8 cellular contexts compared by ENCODE assay signal in the genomic region with DNA sequence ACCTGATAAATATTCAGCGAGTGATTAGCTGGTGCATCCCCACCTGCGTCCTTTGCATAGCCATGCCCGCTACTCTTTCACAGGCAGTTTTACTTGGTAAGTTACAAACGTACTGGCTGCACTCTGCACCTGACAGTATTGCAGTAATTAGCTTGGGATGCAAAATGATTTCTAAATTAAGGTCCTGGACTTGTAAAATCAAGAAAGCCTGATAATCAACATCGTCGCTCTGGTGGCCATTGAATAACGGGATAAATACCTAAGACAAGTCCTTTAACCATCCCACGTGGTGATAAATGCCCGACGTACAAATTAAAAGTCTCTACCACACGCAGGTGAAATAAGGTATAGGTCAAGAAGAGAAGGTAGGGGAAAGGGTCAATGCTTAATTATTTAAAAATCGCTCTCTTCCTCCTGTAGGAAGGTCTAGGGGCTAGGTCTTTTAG. TPM values are rescaled to one million over a fixed set of nuclear protein-coding genes. Genes with fewer than 3 reads are reported as not detected.
DNase-seq lines count a peak whose midpoint lies in the region; ATAC-seq and TF ChIP-seq lines count a peak whose summit lies in the region.

No MANE protein-coding gene starts in this region.

- DNase-seq in heart right ventricle (no peak), left ventricle myocardium superior (no peak), brain microvascular endothelial cell (no peak), mesendoderm (no peak), aorta (no peak), GM19238 (ENCODE audit: insufficient read length, low spot score) (no peak), GM10266 (ENCODE audit: extremely low spot score) (no peak)

- no peak overlapping the region for H3K9ac ChIP-seq in mesendoderm (ENCODE audit: low read length)

- TF ChIP-seq CTCF in heart right ventricle (IDR thresholded peaks at IDR 0.05), result no peak
- TF ChIP-seq CTCF in brain microvascular endothelial cell (IDR thresholded peaks at IDR 0.05; ENCODE audit: low read depth, low read length, missing control alignments), result no peak
- TF ChIP-seq CTCF in GM10266 (IDR thresholded peaks at IDR 0.05; ENCODE audit: control insufficient read depth, insufficient read depth, low read depth, missing control alignments), result no peak

- no peaks in the 10 kb centered on the region for H3K79me1 ChIP-seq in mesendoderm (ENCODE audit: low read length)

- no peak overlapping the region for H2BK120ac ChIP-seq in mesendoderm (ENCODE audit: low read depth, low read length)

- H3K27me3 ChIP-seq in heart right ventricle (peaks cover 0 to 22% (median 0%) of the 10 kb centered on the region in 7 donors), brain microvascular endothelial cell (replicated peaks) (no peaks in the 10 kb centered on the region), mesendoderm (ENCODE audit: insufficient read depth, low read length, poor library complexity) (peaks cover 12% of the 10 kb centered on the region), aorta (ENCODE audit: control insufficient read depth in 1 of 2, insufficient read depth in 2 of 2, low read length in 1 of 2) (no peaks in the 10 kb centered on the region)

- H4K8ac ChIP-seq in mesendoderm (ENCODE audit: low read depth, low read length), result no peak overlapping the region

- H3K56ac ChIP-seq in mesendoderm (ENCODE audit: low read length), result no peak overlapping the region

- H3K23ac ChIP-seq in mesendoderm (ENCODE audit: low read length), result no peak overlapping the region

- no peak overlapping the region for H3K4ac ChIP-seq in mesendoderm (ENCODE audit: low read depth, low read length)

- no peak overlapping the region for H2BK15ac ChIP-seq in mesendoderm (replicated peaks; ENCODE audit: low read depth)

- peak overlapping the region; percentile 70 for H3K4me2 ChIP-seq in mesendoderm (ENCODE audit: low read length)

- H3K79me2 ChIP-seq in mesendoderm (ENCODE audit: control insufficient read depth, insufficient read depth, low read length), result no peaks in the 10 kb centered on the region

- no peak overlapping the region for H4K5ac ChIP-seq in mesendoderm (ENCODE audit: low read length)

- in situ Hi-C loops in brain microvascular endothelial cell (cut with HindIII; ENCODE audit: low pct_ligation_motif_present, low sequenced_read_pairs), result no loop called here

- intact Hi-C loops in heart right ventricle (cut with DNase I) (loop anchor here in 2 of 10 donors (5.0 to 10.0 kb wide), 2 partner anchors 241 to 263 kb away; no protein-coding TSS in a partner anchor), left ventricle myocardium superior (cut with micrococcal nuclease) (no loop called here), aorta (cut with DNase I) (loop anchor here in 1 of 2 donors (5.0 kb wide), 1 partner anchor 34 kb away; no protein-coding TSS in a partner anchor)

- no peak overlapping the region for H2AK5ac ChIP-seq in mesendoderm (ENCODE audit: low read length)

- H3K36me3 ChIP-seq in heart right ventricle (no peaks in the 10 kb centered on the region), brain microvascular endothelial cell (replicated peaks) (no peaks in the 10 kb centered on the region), mesendoderm (ENCODE audit: control insufficient read depth, insufficient read depth, low read length) (no peaks in the 10 kb centered on the region), aorta (ENCODE audit: control insufficient read depth in 1 of 2, insufficient read depth in 2 of 2, low read length in 1 of 2) (no peaks in the 10 kb centered on the region)

- H3K27ac ChIP-seq in heart right ventricle, result peak overlapping the region in 7 of 10 donors; percentile 65 to 84 (median 72)
- no peak overlapping the region for H3K27ac ChIP-seq in brain microvascular endothelial cell
- H3K27ac ChIP-seq in mesendoderm (ENCODE audit: low read depth, low read length), result no peak overlapping the region
- no peak overlapping the region for H3K27ac ChIP-seq in aorta (ENCODE audit: low read depth in 1 of 2, low read length in 2 of 2)

- ATAC-seq in heart right ventricle (no peak), left ventricle myocardium superior (no peak), aorta (ENCODE audit: low FRiP score) (no peak), HG03460 (IDR thresholded peaks at IDR 0.05; ENCODE audit: unreplicated experiment) (no peak)

- H3K4me1 ChIP-seq in heart right ventricle (peaks cover 0 to 40% (median 17%) of the 10 kb centered on the region in 9 donors), mesendoderm (ENCODE audit: control insufficient read depth, low read depth, low read length) (peaks cover 3% of the 10 kb centered on the region), aorta (ENCODE audit: control insufficient read depth in 1 of 2, insufficient read depth in 2 of 2, low read length in 2 of 2) (no peaks in the 10 kb centered on the region)

- H2BK5ac ChIP-seq in mesendoderm (ENCODE audit: low read length), result no peak overlapping the region

- H3K9me3 ChIP-seq in heart right ventricle (no peaks in the 10 kb centered on the region), aorta (ENCODE audit: control insufficient read depth, low read length) (no peaks in the 10 kb centered on the region)

- WGBS in heart right ventricle, 2 donors, result 27 to 38% methylated on average over 12 of the region's 12 CpGs
- no CpG with 5 or more reads among the region's 12 CpGs for whole genome bisulfite sequencing in mesendoderm (ENCODE audit: extremely low coverage, insufficient coverage, low lambda C conversion rate)
- 29 to 31% methylated on average over 12 of the region's 12 CpGs for WGBS in aorta, 2 donors

- H3K18ac ChIP-seq in mesendoderm (ENCODE audit: low read length), result no peak overlapping the region

- H3K4me3 ChIP-seq in heart right ventricle, result peak overlapping the region; percentile 40 to 97 (median 78)
- peak overlapping the region; percentile 75 for H3K4me3 ChIP-seq in brain microvascular endothelial cell (ENCODE audit: low read depth, low read length)
- no peak overlapping the region for H3K4me3 ChIP-seq in mesendoderm (ENCODE audit: low read length)
- peak overlapping the region; percentile 90 to 94 for H3K4me3 ChIP-seq in aorta (ENCODE audit: low read length in 2 of 2)

RNA-seq across cellular contexts. Expression of gene PRKCA, which starts 1.0 kb away (rescaled TPM):
- 10 to 100 TPM in 7 of 10 donors, 1 to 10 TPM in 3; 4.5 to 27.6 (median 13.7) TPM for total RNA-seq in heart right ventricle
- polyA plus RNA-seq in heart right ventricle, result 1 to 10 TPM; 1.6 to 2.5 TPM
- 5.9 TPM for total RNA-seq in left ventricle myocardium superior
- 1.6 TPM for polyA plus RNA-seq in mesendoderm (2013, experiment 1 of 2)
- 1.7 TPM for polyA plus RNA-seq in mesendoderm (2013, experiment 2 of 2)
- total RNA-seq in aorta, result 10 to 100 TPM; 11.9 to 15.4 TPM
- polyA plus RNA-seq in aorta, result 1 to 10 TPM; 2.7 to 6.3 TPM

Comparison
In these comparisons a context has a peak if more than half of its experiments do, and no peak if none do; other contexts are left out.
1. H3K27ac ChIP-seq: peak in heart right ventricle (7 of 10); none in brain microvascular endothelial cell (single experiment), mesendoderm (single experiment) and aorta (0 of 2).